ENCODE assay signal across 4 cellular contexts in genomic region chr6:156471000-156471399, GRCh38.
TF ChIP-seq lines count a peak whose summit lies in the region.

No MANE protein-coding gene starts in this region.

TF ChIP-seq in HepG2, 621 proteins besides CTCF, POLR2A, EP300 and RAD21:
- TF ChIP-seq MAFF (IDR thresholded peaks at IDR 0.05; ENCODE audit: low read depth, low read length) (peak; percentile 54; the same call in 1 of the 2 replicates), SNAPC5 (CRISPR knock-in tag; IDR thresholded peaks at IDR 0.05; ENCODE audit: borderline replicate concordance) (no peak), U2AF2 (IDR thresholded peaks at IDR 0.05; ENCODE audit: low read depth, low read length) (no peak), MAFK (conservative IDR thresholded peaks at IDR 0.05 in 1 of 2, IDR thresholded peaks at IDR 0.05 in 1 of 2; ENCODE audit: low read length in 2 of 2) (peak; percentile 54 to 80; a peak in 3 of 4 replicates)

TF ChIP-seq in A549, 52 proteins besides CTCF, POLR2A, EP300 and RAD21:
- TF ChIP-seq ELK1 (IDR thresholded peaks at IDR 0.05; ENCODE audit: low read depth, low read length) (no peak), GATA3 (IDR thresholded peaks at IDR 0.05; ENCODE audit: borderline replicate concordance) (no peak), RARB (CRISPR knock-in tag; IDR thresholded peaks at IDR 0.05) (no peak), MAFK (IDR thresholded peaks at IDR 0.05; ENCODE audit: partially characterized antibody) (peak; percentile 27)

TF ChIP-seq in IMR-90, 13 proteins besides CTCF, POLR2A, EP300 and RAD21:
- TF ChIP-seq MAZ (IDR thresholded peaks at IDR 0.05; ENCODE audit: borderline replicate concordance, low read depth, low read length) (no peak), MAFK (IDR thresholded peaks at IDR 0.05; ENCODE audit: low read depth, low read length) (peak; percentile 49), NFE2L2 (IDR thresholded peaks at IDR 0.05; ENCODE audit: low read depth, low read length) (no peak), CHD1 (IDR thresholded peaks at IDR 0.05; ENCODE audit: low read depth, low read length) (no peak), MXI1 (IDR thresholded peaks at IDR 0.05; ENCODE audit: borderline replicate concordance, low read depth, low read length) (no peak)

TF ChIP-seq in K562, 482 proteins besides CTCF, POLR2A, EP300 and RAD21:
- TF ChIP-seq ZNF316 (IDR thresholded peaks at IDR 0.05) (peak; percentile 59), NFE2L1 (tag; IDR thresholded peaks at IDR 0.05; ENCODE audit: borderline replicate concordance, low read depth) (no peak), E2F5 (CRISPR knock-in tag; IDR thresholded peaks at IDR 0.05) (no peak), WHSC1 (IDR thresholded peaks at IDR 0.05; ENCODE audit: low read length) (no peak), CBFB (CRISPR knock-in tag; IDR thresholded peaks at IDR 0.05) (no peak), C11orf30 (IDR thresholded peaks at IDR 0.05; ENCODE audit: low read depth) (peak; percentile 42), BHLHE40 (IDR thresholded peaks at IDR 0.05; ENCODE audit: low read length) (no peak)
